ENCODE assay signal across 8 cellular contexts in genomic region chr2:28408764-28409599, GRCh38. TPM values are rescaled to one million over a fixed set of nuclear protein-coding genes. Genes with fewer than 3 reads are reported as not detected.
DNase-seq lines count a peak whose midpoint lies in the region; ATAC-seq, FAIRE-seq and TF ChIP-seq lines count a peak whose summit lies in the region.

No MANE protein-coding gene starts in this region.

- peak overlapping the region; percentile 45 to 86 (median 77) for H3K4me3 Mint-ChIP-seq in naive thymus-derived CD8-positive, alpha-beta T cell

- ATAC-seq in naive thymus-derived CD8-positive, alpha-beta T cell: peak; percentile 68 to 75
- no peak for ATAC-seq in GM21526 (IDR thresholded peaks at IDR 0.05; ENCODE audit: low FRiP score, unreplicated experiment)

- H3K27ac Mint-ChIP-seq in naive thymus-derived CD8-positive, alpha-beta T cell: peak overlapping the region; percentile 90 to 100 (median 98)

- 81% methylated on average over 26 of the region's 26 CpGs for WGBS in urinary bladder

- H3K36me3 Mint-ChIP-seq in naive thymus-derived CD8-positive, alpha-beta T cell: peaks cover 0 to 2% (median 0%) of the 10 kb centered on the region in 3 donors

- no peak overlapping the region for H3K4me3 ChIP-seq in AG09309 (ENCODE audit: control insufficient read depth, low read depth, low read length)
- H3K4me3 ChIP-seq in urinary bladder (ENCODE audit: low read depth, low read length): no peak overlapping the region

- no peak for TF ChIP-seq POLR2A in GM12891 (IDR thresholded peaks at IDR 0.05; ENCODE audit: low read depth, low read length)

- H3K4me1 Mint-ChIP-seq in naive thymus-derived CD8-positive, alpha-beta T cell: peaks cover 37 to 81% (median 76%) of the 10 kb centered on the region in 4 donors

- H3K27me3 Mint-ChIP-seq in naive thymus-derived CD8-positive, alpha-beta T cell: no peaks in the 10 kb centered on the region

- no peak for FAIRE-seq in GM12891 (lab: Jason Lieb, UNC)

- peaks cover 4% of the 10 kb centered on the region for H3K4me1 ChIP-seq in urinary bladder (ENCODE audit: insufficient read depth)

- H3K9me3 Mint-ChIP-seq in naive thymus-derived CD8-positive, alpha-beta T cell: no peaks in the 10 kb centered on the region

- POLR2A ChIA-PET in naive thymus-derived CD8-positive, alpha-beta T cell (lab: Charles Lee): interaction anchor here (1.0 to 5.4 kb wide), 6 partner anchors 13 to 49 kb away, joined by 3 to 37 read pairs (median 3); partner anchors contain the start of gene FOSL2

- DNase-seq in AG09309 (ENCODE audit: low read depth) (peak; percentile 93), T follicular helper cell (ENCODE audit: low read depth) (peak; percentile 37), amniotic epithelial cell (ENCODE audit: low read depth) (peak; percentile 91), GM12891 (ENCODE audit: insufficient read length, low spot score) (no peak), NCI-H526 (lab: John Stamatoyannopoulos, UW) (no peak)
- DNase-seq in naive thymus-derived CD8-positive, alpha-beta T cell: peak; percentile 26 to 84 (median 67)

- peak overlapping the region; percentile 61 for H3K27ac ChIP-seq in urinary bladder (ENCODE audit: low read depth)

- H3K36me3 ChIP-seq in urinary bladder (ENCODE audit: insufficient read depth): peaks cover 27% of the 10 kb centered on the region

- no peak for TF ChIP-seq CTCF in AG09309 (IDR thresholded peaks at IDR 0.05; ENCODE audit: control insufficient read depth, insufficient read depth, low read depth, low read length, missing control alignments)

TF ChIP-seq in GM12891, 5 proteins besides CTCF, POLR2A, EP300 and RAD21:
- no peak for TF ChIP-seq PAX5 (IDR thresholded peaks at IDR 0.05; ENCODE audit: insufficient read depth, low read length, severe bottlenecking)
- TF ChIP-seq TAF1 (IDR thresholded peaks at IDR 0.05; ENCODE audit: low read depth, low read length): no peak
- no peak for TF ChIP-seq SPI1 (IDR thresholded peaks at IDR 0.05; ENCODE audit: low read depth, low read length)
- no peak for TF ChIP-seq POLR2AphosphoS5 (IDR thresholded peaks at IDR 0.05; ENCODE audit: low read depth, low read length)
- no peak for TF ChIP-seq POU2F2 (IDR thresholded peaks at IDR 0.05; ENCODE audit: low read depth, low read length)

RNA-seq across cellular contexts. Expression of gene FOSL2, which starts 16.3 kb away (rescaled TPM):
- 1 to 10 TPM; 1.2 to 1.6 TPM for total RNA-seq in naive thymus-derived CD8-positive, alpha-beta T cell
- 1 to 10 TPM in 1 of 3 donors, under 1 TPM in 2; 0.46 to 6.5 (median 0.85) TPM for polyA plus RNA-seq in naive thymus-derived CD8-positive, alpha-beta T cell
- total RNA-seq in urinary bladder: 40.9 TPM
- 112 TPM for polyA plus RNA-seq in urinary bladder
- 1.1 TPM for polyA plus RNA-seq in GM12891 (2012; ENCODE audit: low read depth, missing spikeins)

Comparison
In these comparisons a context has a peak if more than half of its experiments do, and no peak if none do; other contexts are left out.
1. DNase-seq: peak in AG09309 (single experiment), T follicular helper cell (single experiment), amniotic epithelial cell (single experiment) and naive thymus-derived CD8-positive, alpha-beta T cell (10 of 10); none in GM12891 (single experiment) and NCI-H526 (0 of 2).
2. RNA of gene FOSL2, which starts 16.3 kb away (total RNA-seq): 40.9 TPM in urinary bladder (single experiment); 1.2 to 1.6 TPM in naive thymus-derived CD8-positive, alpha-beta T cell; every median in the first group is over 10 times any median in the second.